Comparison of ENCODE assay signal across 14 cellular contexts in the genomic region with DNA sequence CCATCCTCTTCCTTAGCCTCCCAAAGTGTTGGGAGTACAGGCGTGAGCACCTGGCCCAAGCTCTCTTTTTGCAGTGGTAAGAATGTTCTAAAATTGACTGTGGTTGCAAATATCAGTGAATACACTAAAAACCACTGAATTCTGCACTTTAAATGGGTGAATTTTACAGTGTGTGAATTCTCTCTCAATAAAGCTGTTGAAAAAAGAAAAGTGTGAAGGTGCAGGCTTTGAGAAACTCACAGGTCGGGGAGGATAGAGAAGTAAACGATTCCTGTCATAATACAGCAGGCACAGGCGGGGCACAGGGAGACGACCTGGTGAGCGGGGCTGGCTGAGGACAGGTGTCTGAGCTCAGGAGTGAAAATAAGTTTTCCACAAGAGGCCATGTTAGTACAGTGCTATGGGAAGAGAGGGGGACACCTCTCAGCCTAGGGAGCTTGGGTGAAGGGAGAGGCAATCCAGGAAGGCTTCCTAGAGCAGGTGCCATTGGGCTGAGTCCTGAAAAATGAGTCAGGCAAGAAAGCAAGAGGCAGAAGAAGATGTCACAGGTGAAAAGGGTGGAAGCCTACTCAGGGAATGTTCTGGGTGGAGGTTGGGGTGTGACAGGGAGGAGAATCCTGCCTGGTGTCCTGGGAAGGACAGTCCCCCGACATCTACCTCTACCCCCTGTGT. TPM values are rescaled to one million over a fixed set of nuclear protein-coding genes. Genes with fewer than 3 reads are reported as not detected.
DNase-seq lines count a peak whose midpoint lies in the region; ATAC-seq and TF ChIP-seq lines count a peak whose summit lies in the region.
"Had no signal": no experiment of that assay in that cellular context is flagged by ENCODE, and none has a peak within 500 bp of the region (broad histone marks: within the 10 kb centered on the region; RNA-seq: fewer than 3 reads in every experiment).

No MANE protein-coding gene starts in this region.

- H3K9me3 ChIP-seq in Loucy (ENCODE audit: insufficient read depth, low read depth, low read length) (no peaks in the 10 kb centered on the region), neural progenitor cell (ENCODE audit: low read depth) (no peaks in the 10 kb centered on the region)
- H3K9me3 ChIP-seq: thyroid gland had no signal

- H3K9ac ChIP-seq in Loucy (ENCODE audit: low read depth, low read length, poor library complexity, severe bottlenecking) = peak overlapping the region; percentile 33
- no peak overlapping the region for H3K9ac ChIP-seq in neural progenitor cell

- DNase-seq in activated CD4-positive, alpha-beta T cell treated with anti-CD3 and anti-CD28 coated beads, Interleukin-2, amount 10 ng/mL, durations not matched to agents 24 days and 14 days = no peak
- DNase-seq in activated CD4-positive, alpha-beta T cell treated with anti-CD3 and anti-CD28 coated beads for 48 hours = no peak
- no peak for DNase-seq in activated naive CD8-positive, alpha-beta T cell treated with anti-CD3 and anti-CD28 coated beads, Interleukin-2, amount 50 U/mL, for 24 hours
- DNase-seq in neural progenitor cell (ENCODE audit: low spot score) (no peak), H7 (no peak)
- DNase-seq in stimulated activated naive CD4-positive, alpha-beta T cell treated with Interleukin-2 at 50 U/mL for 16 hours (lab: John Stamatoyannopoulos, UW) = no peak
- DNase-seq: caudate nucleus, hippocampal formation, NCI-H187 treated with DMSO at 0.1 percent for 48 hours, NCI-H524, thyroid gland had no signal

- H3K4me2 ChIP-seq in Loucy (ENCODE audit: low read depth, low read length, poor library complexity, severe bottlenecking) (peak overlapping the region; percentile 66), neural progenitor cell (no peak overlapping the region)

- no peaks in the 10 kb centered on the region for H3K79me2 ChIP-seq in Loucy (ENCODE audit: insufficient read depth, low read length)
- H3K79me2 ChIP-seq in neural progenitor cell (ENCODE audit: low read depth) = no peaks in the 10 kb centered on the region

- H3F3A ChIP-seq in Loucy (ENCODE audit: low read depth) (no peaks in the 10 kb centered on the region), neural progenitor cell (ENCODE audit: low read depth) (no peaks in the 10 kb centered on the region)

- H3K36me3 Mint-ChIP-seq in activated CD4-positive, alpha-beta T cell treated with anti-CD3 and anti-CD28 coated beads, Interleukin-2, amount 10 ng/mL, durations not matched to agents 24 days and 14 days (ENCODE audit: low read depth) = peaks cover 3% of the 10 kb centered on the region
- no peaks in the 10 kb centered on the region for H3K36me3 Mint-ChIP-seq in activated naive CD8-positive, alpha-beta T cell treated with anti-CD3 and anti-CD28 coated beads, Interleukin-2, amount 50 U/mL, for 24 hours (ENCODE audit: low read depth)
- no peaks in the 10 kb centered on the region for H3K36me3 Mint-ChIP-seq in neural progenitor cell

- H3K27ac Mint-ChIP-seq in activated CD4-positive, alpha-beta T cell treated with anti-CD3 and anti-CD28 coated beads, Interleukin-2, amount 10 ng/mL, durations not matched to agents 24 days and 14 days = peak overlapping the region; percentile 94
- H3K27ac Mint-ChIP-seq in activated naive CD8-positive, alpha-beta T cell treated with anti-CD3 and anti-CD28 coated beads, Interleukin-2, amount 50 U/mL, for 24 hours = peak overlapping the region; percentile 86
- peak overlapping the region; percentile 3 for H3K27ac Mint-ChIP-seq in neural progenitor cell

- H3K4me3 Mint-ChIP-seq in activated CD4-positive, alpha-beta T cell treated with anti-CD3 and anti-CD28 coated beads, Interleukin-2, amount 10 ng/mL, durations not matched to agents 24 days and 14 days = peak overlapping the region; percentile 69
- peak overlapping the region; percentile 45 for H3K4me3 Mint-ChIP-seq in activated naive CD8-positive, alpha-beta T cell treated with anti-CD3 and anti-CD28 coated beads, Interleukin-2, amount 50 U/mL, for 24 hours
- H3K4me3 Mint-ChIP-seq in neural progenitor cell = no peak overlapping the region

- intact Hi-C loops in activated CD4-positive, alpha-beta T cell treated with anti-CD3 and anti-CD28 coated beads, Interleukin-2, amount 10 ng/mL, durations not matched to agents 24 days and 14 days (cut with micrococcal nuclease) = loop anchor here (2.0 kb wide), 1 partner anchor 24 kb away; no protein-coding TSS in a partner anchor

- H3K27me3 Mint-ChIP-seq in activated CD4-positive, alpha-beta T cell treated with anti-CD3 and anti-CD28 coated beads, Interleukin-2, amount 10 ng/mL, durations not matched to agents 24 days and 14 days = no peaks in the 10 kb centered on the region
- H3K27me3 Mint-ChIP-seq in activated naive CD8-positive, alpha-beta T cell treated with anti-CD3 and anti-CD28 coated beads, Interleukin-2, amount 50 U/mL, for 24 hours = no peaks in the 10 kb centered on the region
- H3K27me3 Mint-ChIP-seq in neural progenitor cell (ENCODE audit: insufficient read depth, low read depth) = peaks cover 5% of the 10 kb centered on the region

- peaks cover 73% of the 10 kb centered on the region for H3K4me1 Mint-ChIP-seq in activated CD4-positive, alpha-beta T cell treated with anti-CD3 and anti-CD28 coated beads, Interleukin-2, amount 10 ng/mL, durations not matched to agents 24 days and 14 days
- peaks cover 60% of the 10 kb centered on the region for H3K4me1 Mint-ChIP-seq in activated naive CD8-positive, alpha-beta T cell treated with anti-CD3 and anti-CD28 coated beads, Interleukin-2, amount 50 U/mL, for 24 hours
- H3K4me1 Mint-ChIP-seq in neural progenitor cell = peaks cover 12% of the 10 kb centered on the region

- H3K36me3 ChIP-seq in Loucy (ENCODE audit: insufficient read depth, low read length) = no peaks in the 10 kb centered on the region
- H3K36me3 ChIP-seq in neural progenitor cell = no peaks in the 10 kb centered on the region
- no peaks in the 10 kb centered on the region for H3K36me3 ChIP-seq in H7 (replicated peaks; ENCODE audit: control insufficient read depth, insufficient read depth, low read length)
- H3K36me3 ChIP-seq: thyroid gland had no signal

- TF ChIP-seq CTCF in Loucy (conservative IDR thresholded peaks at IDR 0.05; ENCODE audit: low read length) = no peak
- no peak for TF ChIP-seq CTCF in neural progenitor cell (IDR thresholded peaks at IDR 0.05)

- H4K20me1 ChIP-seq in Loucy (ENCODE audit: insufficient read depth, low read length, poor library complexity, severe bottlenecking) (no peaks in the 10 kb centered on the region), neural progenitor cell (ENCODE audit: low read depth) (no peaks in the 10 kb centered on the region)

- H3K4me3 ChIP-seq in Loucy (ENCODE audit: low read length, poor library complexity, severe bottlenecking) = peak overlapping the region; percentile 47
- no peak overlapping the region for H3K4me3 ChIP-seq in neural progenitor cell
- no peak overlapping the region for H3K4me3 ChIP-seq in H7 (ENCODE audit: insufficient read depth, low read depth, low read length)
- H3K4me3 ChIP-seq: thyroid gland had no signal

- no peaks in the 10 kb centered on the region for H3K9me2 ChIP-seq in Loucy (replicated peaks; ENCODE audit: low read depth, low read length)

- H3K4me1 ChIP-seq in Loucy (ENCODE audit: insufficient read depth, low read length, poor library complexity, severe bottlenecking) (peaks cover 31% of the 10 kb centered on the region), neural progenitor cell (no peaks in the 10 kb centered on the region)

- H2AFZ ChIP-seq in Loucy (ENCODE audit: low read length) = no peak overlapping the region
- H2AFZ ChIP-seq in neural progenitor cell (replicated peaks) = no peak overlapping the region

- ATAC-seq in activated naive CD8-positive, alpha-beta T cell treated with anti-CD3 and anti-CD28 coated beads, Interleukin-2, amount 50 U/mL, for 24 hours = no peak
- ATAC-seq in GM19395 (IDR thresholded peaks at IDR 0.05; ENCODE audit: unreplicated experiment) = no peak

- no peaks in the 10 kb centered on the region for H3K27me3 ChIP-seq in Loucy (ENCODE audit: insufficient read depth, low read length, poor library complexity, severe bottlenecking)
- H3K27me3 ChIP-seq in neural progenitor cell = no peaks in the 10 kb centered on the region
- no peaks in the 10 kb centered on the region for H3K27me3 ChIP-seq in H7 (ENCODE audit: control insufficient read depth, insufficient read depth, low read length)
- H3K27me3 ChIP-seq: thyroid gland had no signal

- H3K27ac ChIP-seq in neural progenitor cell = no peak overlapping the region
- H3K27ac ChIP-seq: thyroid gland had no signal

- no peaks in the 10 kb centered on the region for H3K9me3 Mint-ChIP-seq in activated CD4-positive, alpha-beta T cell treated with anti-CD3 and anti-CD28 coated beads, Interleukin-2, amount 10 ng/mL, durations not matched to agents 24 days and 14 days
- no peaks in the 10 kb centered on the region for H3K9me3 Mint-ChIP-seq in activated naive CD8-positive, alpha-beta T cell treated with anti-CD3 and anti-CD28 coated beads, Interleukin-2, amount 50 U/mL, for 24 hours
- no peaks in the 10 kb centered on the region for H3K9me3 Mint-ChIP-seq in neural progenitor cell

RNA-seq across cellular contexts. Expression of a gene that starts 26.1 kb away (rescaled TPM):
- 509 and 511 TPM in 2 replicates for total RNA-seq in activated CD4-positive, alpha-beta T cell treated with anti-CD3 and anti-CD28 coated beads, Interleukin-2, amount 10 ng/mL, durations not matched to agents 24 days and 14 days
- total RNA-seq in neural progenitor cell (ENCODE audit: low replicate concordance) = 0.21 and 0.50 TPM in 2 replicates
- 0.41 and 0.59 TPM in 2 replicates for total RNA-seq in H7 (2014; rRNA removed; shearing (Covaris generic))

RNA-seq across cellular contexts. Expression of a gene that starts 46.2 kb away (rescaled TPM):
- 61.0 and 62.8 TPM in 2 replicates for total RNA-seq in activated CD4-positive, alpha-beta T cell treated with anti-CD3 and anti-CD28 coated beads, Interleukin-2, amount 10 ng/mL, durations not matched to agents 24 days and 14 days
- not detected in 2 replicates for total RNA-seq in neural progenitor cell (ENCODE audit: low replicate concordance)
- total RNA-seq in H7 (2014; rRNA removed; shearing (Covaris generic)) = not detected in 2 replicates
- total RNA-seq: MCF 10A had no signal

Comparison
In these comparisons a context has a peak if more than half of its experiments do, and no peak if none do; other contexts are left out.
1. H3K27ac Mint-ChIP-seq: peak in every context shown above with its lines; median percentile 94 in activated CD4-positive, alpha-beta T cell treated with anti-CD3 and anti-CD28 coated beads, Interleukin-2, amount 10 ng/mL, durations not matched to agents 24 days and 14 days; 86 in activated naive CD8-positive, alpha-beta T cell treated with anti-CD3 and anti-CD28 coated beads, Interleukin-2, amount 50 U/mL, for 24 hours; 3 in neural progenitor cell.
2. RNA of a gene that starts 26.1 kb away (total RNA-seq): 509 to 511 TPM in activated CD4-positive, alpha-beta T cell treated with anti-CD3 and anti-CD28 coated beads, Interleukin-2, amount 10 ng/mL, durations not matched to agents 24 days and 14 days; 0.41 to 0.59 TPM in H7 and 0.21 to 0.50 TPM in neural progenitor cell; every median in the first group is over 100 times any median in the second.
3. RNA of a gene that starts 46.2 kb away (total RNA-seq): 61.0 to 62.8 TPM in activated CD4-positive, alpha-beta T cell treated with anti-CD3 and anti-CD28 coated beads, Interleukin-2, amount 10 ng/mL, durations not matched to agents 24 days and 14 days; not detected in neural progenitor cell and not detected in H7; every median in the first group is over 10 times any median in the second.